In genomic region chr4:88315460-88316017, GRCh38 we compare ENCODE assay signal across 28 cellular contexts.
"Had no signal": no experiment of that assay in that cellular context is flagged by ENCODE, and none has a peak within 500 bp of the region (broad histone marks: within the 10 kb centered on the region; RNA-seq: fewer than 3 reads in every experiment).

No MANE protein-coding gene starts in this region.

- H3K36me3 ChIP-seq: heart right ventricle, lower lobe of right lung, neural progenitor cell, neutrophil, stomach, thyroid gland, transverse colon, upper lobe of left lung, vagina had no signal

- DNase-seq: heart right ventricle; islet precursor cell; lower lobe of right lung; mammary epithelial cell; mesenchymal stem cell; naive B cell; natural killer cell; nephron progenitor cell; occipital lobe; psoas muscle; stimulated activated CD4-positive, alpha-beta T cell treated with anti-CD3 and anti-CD28 coated beads, Interleukin-12 subunit alpha, Interleukin-12 subunit beta, amount 100 ng/mL, for 4 hours; stimulated activated CD4-positive, alpha-beta T cell treated with anti-CD3 and anti-CD28 coated beads, Interleukin-15, amount 100 ng/mL, for 24 hours; stimulated activated CD4-positive, alpha-beta T cell treated with anti-CD3 and anti-CD28 coated beads, Interleukin-2, amount 100 ng/mL, for 24 hours; stimulated activated CD4-positive, alpha-beta T cell treated with anti-CD3 and anti-CD28 coated beads, Interleukin-4, amount 100 ng/mL, for 1 hour; stimulated activated naive B cell treated with anti-CD40 and anti-IgM and Interleukin-4, amounts not matched to agents 10 μg/mL and 1 μg/mL and 100 μg/mL, for 72 hours; stimulated activated naive CD8-positive, alpha-beta T cell treated with anti-CD3 and anti-CD28 coated beads, Interleukin-15, Interleukin-2, amounts not matched to agents 100 U/mL and 50 U/mL, for 24 hours; stomach; testis; thyroid gland; transverse colon; upper lobe of left lung had no signal

- H3K9ac ChIP-seq: neural progenitor cell had no signal

- H3K79me2 ChIP-seq: hepatocyte had no signal

- H3K4me3 Mint-ChIP-seq: mesothelial cell of epicardium; naive B cell; natural killer cell; nephron progenitor cell; neural progenitor cell; stimulated activated naive B cell treated with anti-CD40 and anti-IgM and Interleukin-4, amounts not matched to agents 10 μg/mL and 1 μg/mL and 100 μg/mL, for 72 hours had no signal

- H3K4me3 ChIP-seq: heart right ventricle, hepatocyte, lower lobe of right lung, neural progenitor cell, psoas muscle, skin epidermis, stomach, testis, thyroid gland, transverse colon, upper lobe of left lung, vagina had no signal

- H3K27ac ChIP-seq: hepatocyte, lower lobe of right lung, neural progenitor cell, neutrophil, psoas muscle, skin epidermis, stomach, testis, thyroid gland, transverse colon, upper lobe of left lung, vagina had no signal

- H3K4me1 ChIP-seq: psoas muscle, testis had no signal

- H3K4me2 ChIP-seq: hepatocyte, neural progenitor cell had no signal

- H3K4me1 Mint-ChIP-seq: neural progenitor cell had no signal

- H3K27ac Mint-ChIP-seq: mesothelial cell of epicardium; natural killer cell; nephron progenitor cell; neural progenitor cell; stimulated activated naive B cell treated with anti-CD40 and anti-IgM and Interleukin-4, amounts not matched to agents 10 μg/mL and 1 μg/mL and 100 μg/mL, for 72 hours had no signal

- H3K27me3 ChIP-seq: heart right ventricle, hepatocyte, neural progenitor cell, neutrophil, stomach, testis, thyroid gland, transverse colon, upper lobe of left lung, vagina had no signal

- H3K9me3 ChIP-seq: lower lobe of right lung, neutrophil, psoas muscle, testis, thyroid gland, upper lobe of left lung, vagina had no signal

- H2AFZ ChIP-seq: hepatocyte, neural progenitor cell had no signal

- ATAC-seq: lower lobe of right lung; natural killer cell; psoas muscle; sciatic nerve; stimulated activated naive B cell treated with anti-CD40 and anti-IgM and Interleukin-4, amounts not matched to agents 10 μg/mL and 1 μg/mL and 100 μg/mL, for 72 hours; stimulated activated naive CD8-positive, alpha-beta T cell treated with anti-CD3 and anti-CD28 coated beads, Interleukin-15, Interleukin-2, amounts not matched to agents 100 U/mL and 50 U/mL, for 24 hours had no signal
